Comparison of ENCODE assay signal across 7 cellular contexts in genomic region chr5:172123269-172123692, GRCh38.
DNase-seq lines count a peak whose midpoint lies in the region; ATAC-seq and TF ChIP-seq lines count a peak whose summit lies in the region.

No MANE protein-coding gene starts in this region.

- H4K20me1 ChIP-seq in MM.1S (ENCODE audit: insufficient read depth, low read length) = no peaks in the 10 kb centered on the region

- H3K9me2 ChIP-seq in MM.1S (replicated peaks; ENCODE audit: insufficient read depth, low read length) = no peaks in the 10 kb centered on the region

- H3K4me2 ChIP-seq in parathyroid adenoma (ENCODE audit: low read length) (no peak overlapping the region), MM.1S (ENCODE audit: low read depth, low read length) (no peak overlapping the region)

- H3K4me1 ChIP-seq in parathyroid adenoma = no peaks in the 10 kb centered on the region
- H3K4me1 ChIP-seq in MM.1S (ENCODE audit: low read length) = no peaks in the 10 kb centered on the region

- TF ChIP-seq CTCF in parathyroid adenoma (IDR thresholded peaks at IDR 0.05) (peak; percentile 9), MM.1S (IDR thresholded peaks at IDR 0.05; ENCODE audit: low read length) (no peak)

- peak; percentile 84 for ATAC-seq in SK-N-SH treated with all-trans-retinoic acid at 6 μM for 48 hours

- H3K9me3 ChIP-seq in parathyroid adenoma (ENCODE audit: control insufficient read depth, low read length) = no peaks in the 10 kb centered on the region
- H3K9me3 ChIP-seq in MM.1S (replicated peaks; ENCODE audit: insufficient read depth, low read length) = no peaks in the 10 kb centered on the region

- DNase-seq in HCEC 1CT = peak; percentile 82
- peak; percentile 96 for DNase-seq in foreskin melanocyte
- DNase-seq in activated CD4-positive, alpha-beta T cell treated with anti-CD3 and anti-CD28 coated beads, Interleukin-2, amount 50 U/mL, for 48 hours = no peak
- no peak for DNase-seq in MM.1S
- no peak for DNase-seq in DMS53 (lab: John Stamatoyannopoulos, UW)

- no peaks in the 10 kb centered on the region for H3K79me2 ChIP-seq in parathyroid adenoma
- peaks cover 20% of the 10 kb centered on the region; the same call in 1 of the 2 replicates for H3K79me2 ChIP-seq in MM.1S (ENCODE audit: low read length)

- no peak overlapping the region for H3K9ac ChIP-seq in parathyroid adenoma
- no peak overlapping the region for H3K9ac ChIP-seq in MM.1S (ENCODE audit: low read length)

- no peaks in the 10 kb centered on the region for H3F3A ChIP-seq in MM.1S (ENCODE audit: insufficient read depth, low read length)

- H3K4me3 ChIP-seq in parathyroid adenoma (ENCODE audit: low read depth, low read length) (no peak overlapping the region), MM.1S (ENCODE audit: low read length) (no peak overlapping the region)

- H3K27me3 ChIP-seq in parathyroid adenoma (ENCODE audit: control insufficient read depth, insufficient read depth, low read length) (no peaks in the 10 kb centered on the region), MM.1S (replicated peaks; ENCODE audit: insufficient read depth, low read length) (no peaks in the 10 kb centered on the region)

- no peak overlapping the region for H3K27ac ChIP-seq in parathyroid adenoma
- no peak overlapping the region for H3K27ac ChIP-seq in MM.1S (ENCODE audit: low read length)

- no peak overlapping the region for H2AFZ ChIP-seq in parathyroid adenoma
- H2AFZ ChIP-seq in MM.1S (ENCODE audit: low read length) = no peak overlapping the region

- H3K36me3 ChIP-seq in parathyroid adenoma (ENCODE audit: control insufficient read depth, insufficient read depth, low read length) (no peaks in the 10 kb centered on the region), MM.1S (replicated peaks; ENCODE audit: insufficient read depth, low read length) (0 out of 2 replicates have a peak, but pooled peaks cover 2% of the 10 kb centered on the region)

TF ChIP-seq in SK-N-SH treated with all-trans-retinoic acid at 6 μM for 48 hours, 23 proteins besides CTCF, POLR2A, EP300 and RAD21:
- TF ChIP-seq GLIS3 (CRISPR knock-in tag; IDR thresholded peaks at IDR 0.05) (no peak), CSRNP3 (CRISPR knock-in tag; IDR thresholded peaks at IDR 0.05) (no peak)

Comparison
In these comparisons a context has a peak if more than half of its experiments do, and no peak if none do; other contexts are left out.
1. DNase-seq: peak in HCEC 1CT (single experiment) and foreskin melanocyte (single experiment); none in activated CD4-positive, alpha-beta T cell treated with anti-CD3 and anti-CD28 coated beads, Interleukin-2, amount 50 U/mL, for 48 hours (0 of 2), MM.1S (single experiment) and DMS53 (single experiment).